10 cellular contexts compared by ENCODE assay signal in genomic region chr3:125003369-125003853, GRCh38. TPM values are rescaled to one million over a fixed set of nuclear protein-coding genes. Genes with fewer than 3 reads are reported as not detected.
DNase-seq lines count a peak whose midpoint lies in the region; ATAC-seq, FAIRE-seq and TF ChIP-seq lines count a peak whose summit lies in the region.
"Had no signal": no experiment of that assay in that cellular context is flagged by ENCODE, and none has a peak within 500 bp of the region (broad histone marks: within the 10 kb centered on the region; RNA-seq: fewer than 3 reads in every experiment).

No MANE protein-coding gene starts in this region.

- H4K20me1 ChIP-seq in GM23248 (ENCODE audit: insufficient read depth), result no peaks in the 10 kb centered on the region

- in situ Hi-C loops in GM23248 (cut with MboI) (no loop called here), astrocyte of the spinal cord (cut with HindIII; ENCODE audit: low sequenced_read_pairs) (no loop called here)

- no peaks in the 10 kb centered on the region for H3K27me3 Mint-ChIP-seq in activated naive CD4-positive, alpha-beta T cell treated with anti-CD3 and anti-CD28 coated beads for 36 hours (ENCODE audit: low read depth)
- H3K27me3 Mint-ChIP-seq: memory B cell had no signal

- H3K9me3 ChIP-seq in GM23248 (ENCODE audit: low read depth) (no peaks in the 10 kb centered on the region), skeletal muscle tissue (ENCODE audit: control insufficient read depth in 3 of 3, low read length in 3 of 3) (no peaks in the 10 kb centered on the region)

- H2AFZ ChIP-seq in GM23248, result no peak overlapping the region

- DNase-seq in GM23248 (peak; percentile 59), astrocyte of the spinal cord (ENCODE audit: low read depth, low spot score) (peak; percentile 72), left colon (peak in 1 of 2 donors; percentile 75), NCI-H510A (lab: John Stamatoyannopoulos, UW) (no peak), frontal cortex (ENCODE audit: low spot score in 2 of 2) (no peak)
- no peak for DNase-seq in activated naive CD4-positive, alpha-beta T cell treated with anti-CD3 and anti-CD28 coated beads for 36 hours
- DNase-seq: DMS53 had no signal

- H3K4me3 ChIP-seq in GM23248 (no peak overlapping the region), astrocyte of the spinal cord (ENCODE audit: low read depth, low read length) (no peak overlapping the region), skeletal muscle tissue (ENCODE audit: low read length in 3 of 3) (no peak overlapping the region)

- peaks cover 22% of the 10 kb centered on the region for H3K79me2 ChIP-seq in GM23248 (ENCODE audit: insufficient read depth)

- peak overlapping the region; percentile 18 for H3K27ac ChIP-seq in GM23248
- peak overlapping the region; percentile 40 for H3K27ac ChIP-seq in skeletal muscle tissue (ENCODE audit: low read depth, low read length)

- H3K36me3 ChIP-seq in GM23248 (ENCODE audit: low read depth) (peaks cover 96% of the 10 kb centered on the region), skeletal muscle tissue (ENCODE audit: control insufficient read depth in 3 of 3, insufficient read depth in 3 of 3, low read length in 3 of 3) (peaks cover 15 to 43% (median 25%) of the 10 kb centered on the region in 3 donors)

- H3K4me3 Mint-ChIP-seq in activated naive CD4-positive, alpha-beta T cell treated with anti-CD3 and anti-CD28 coated beads for 36 hours, result no peak overlapping the region
- H3K4me3 Mint-ChIP-seq: memory B cell had no signal

- no peaks in the 10 kb centered on the region for H3K9me2 ChIP-seq in GM23248 (ENCODE audit: insufficient read depth)

- no peak for TF ChIP-seq CTCF in astrocyte of the spinal cord (IDR thresholded peaks at IDR 0.05; ENCODE audit: low read depth, low read length)

- H3K9ac ChIP-seq in GM23248, result no peak overlapping the region
- H3K9ac ChIP-seq in skeletal muscle tissue (ENCODE audit: low read depth in 1 of 3, low read length in 3 of 3), result peak overlapping the region in 1 of 3 donors; percentile 51

- H3K4me1 ChIP-seq in GM23248 (ENCODE audit: insufficient read depth) (peaks cover 14% of the 10 kb centered on the region; the same call in 1 of the 2 replicates), skeletal muscle tissue (ENCODE audit: control insufficient read depth in 3 of 3, insufficient read depth in 3 of 3, low read length in 3 of 3) (peaks cover 28 to 40% (median 30%) of the 10 kb centered on the region in 3 donors)

- CTCF ChIA-PET in activated naive CD4-positive, alpha-beta T cell treated with anti-CD3 and anti-CD28 coated beads for 36 hours (lab: Charles Lee), result interaction anchor here (1.3 to 1.6 kb wide), 2 partner anchors 21 to 102 kb away, joined by 4 to 6 read pairs; no protein-coding TSS in a partner anchor

- H3K27me3 ChIP-seq in GM23248 (replicated peaks; ENCODE audit: insufficient read depth), result no peaks in the 10 kb centered on the region
- no peaks in the 10 kb centered on the region for H3K27me3 ChIP-seq in skeletal muscle tissue (ENCODE audit: control insufficient read depth in 3 of 3, insufficient read depth in 3 of 3, low read length in 3 of 3)

- WGBS in GM23248 (ENCODE audit: low coverage in 1 of 2, low lambda C conversion rate in 2 of 2, missing lambda C conversion rate in 2 of 2), 2 experiments, result 40 to 45% methylated on average over 7 of the region's 7 CpGs

- no peak overlapping the region for H3K27ac Mint-ChIP-seq in activated naive CD4-positive, alpha-beta T cell treated with anti-CD3 and anti-CD28 coated beads for 36 hours
- H3K27ac Mint-ChIP-seq: memory B cell had no signal

- H3K4me1 Mint-ChIP-seq in activated naive CD4-positive, alpha-beta T cell treated with anti-CD3 and anti-CD28 coated beads for 36 hours (ENCODE audit: low read depth), result peaks cover 35% of the 10 kb centered on the region
- H3K4me1 Mint-ChIP-seq: memory B cell had no signal

- H3K4me2 ChIP-seq in GM23248 (ENCODE audit: unreplicated experiment), result no peak overlapping the region

- H3F3A ChIP-seq in GM23248 (ENCODE audit: insufficient read depth), result peaks cover 68% of the 10 kb centered on the region

- intact Hi-C loops in left colon (cut with DNase I, micrococcal nuclease), result no loop called here
- intact Hi-C loops in activated naive CD4-positive, alpha-beta T cell treated with anti-CD3 and anti-CD28 coated beads for 36 hours (cut with micrococcal nuclease), result loop anchor here (2.0 kb wide), 2 partner anchors 23 to 139 kb away; no protein-coding TSS in a partner anchor

- H3K36me3 Mint-ChIP-seq in activated naive CD4-positive, alpha-beta T cell treated with anti-CD3 and anti-CD28 coated beads for 36 hours (ENCODE audit: low read depth), result peaks cover 25% of the 10 kb centered on the region

- ATAC-seq in left colon, result peak; percentile 47
- ATAC-seq in HG02870 (IDR thresholded peaks at IDR 0.05; ENCODE audit: unreplicated experiment), result no peak

- no peaks in the 10 kb centered on the region for H3K9me3 Mint-ChIP-seq in activated naive CD4-positive, alpha-beta T cell treated with anti-CD3 and anti-CD28 coated beads for 36 hours
- H3K9me3 Mint-ChIP-seq: memory B cell had no signal

- FAIRE-seq in frontal cortex (lab: Jason Lieb, UNC), result no peak

RNA-seq across cellular contexts. Expression of gene HEG1, which starts 52.4 kb away (rescaled TPM):
- 116 and 137 TPM in 2 replicates for total RNA-seq in GM23248 (2014; rRNA removed; shearing (Covaris generic))
- 32.0 and 32.1 TPM in 2 replicates for polyA plus RNA-seq in GM23248 (2016; fragmentation: Nextera tagmentation; extraction: Ambion mirVana)
- total RNA-seq in left colon (10 to 100 TPM in 1 of 2 donors, 1 to 10 TPM in 1; 9.8 to 17.4 TPM), skeletal muscle tissue (25.1 TPM), frontal cortex (5.7 TPM)
- total RNA-seq in activated naive CD4-positive, alpha-beta T cell treated with anti-CD3 and anti-CD28 coated beads for 36 hours, result 1 to 10 TPM; 5.8 TPM

Comparison
In these comparisons a context has a peak if more than half of its experiments do, and no peak if none do; other contexts are left out.
1. DNase-seq: peak in GM23248 (single experiment) and astrocyte of the spinal cord (single experiment); none in NCI-H510A (single experiment), frontal cortex (0 of 2) and activated naive CD4-positive, alpha-beta T cell treated with anti-CD3 and anti-CD28 coated beads for 36 hours (single experiment).